ENCODE assay signal across 1 cellular context in the genomic region with DNA sequence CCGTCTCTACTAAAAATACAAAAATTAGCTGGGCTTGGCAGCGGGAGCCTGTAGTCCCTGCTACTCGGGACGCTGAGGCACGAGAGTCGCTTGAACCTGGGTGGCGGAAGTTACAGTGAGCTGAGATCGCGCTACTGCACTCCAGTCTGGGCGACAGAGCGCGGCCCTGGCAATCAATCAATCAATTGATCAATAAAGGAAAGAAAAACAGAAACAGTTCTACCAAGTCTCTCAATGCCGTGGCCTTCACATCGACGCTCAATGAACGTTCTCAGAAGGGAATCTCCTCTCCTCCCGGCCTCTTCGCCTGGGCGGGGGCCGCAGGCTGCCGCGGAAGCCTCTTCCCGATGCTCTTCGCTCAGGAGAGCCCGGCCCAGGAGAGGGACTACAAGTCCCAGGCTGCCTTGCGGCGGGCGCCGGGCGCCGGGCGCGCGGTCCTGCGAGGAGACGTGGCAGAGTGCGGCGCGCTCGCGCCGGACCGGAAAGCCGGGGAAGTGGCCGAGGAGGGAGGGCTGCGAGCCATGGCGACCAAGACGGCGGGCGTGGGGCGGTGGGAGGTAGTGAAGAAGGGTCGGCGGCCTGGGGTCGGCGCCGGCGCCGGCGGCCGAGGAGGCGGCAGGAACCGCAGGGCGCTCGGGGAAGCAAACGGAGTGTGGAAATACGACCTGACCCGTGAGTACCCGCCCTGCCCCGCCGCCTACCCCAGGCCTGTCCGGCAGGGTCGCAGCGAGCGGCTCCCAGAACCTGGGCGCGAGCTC.
TF ChIP-seq lines count a peak whose summit lies in the region.

A gene with protein sequence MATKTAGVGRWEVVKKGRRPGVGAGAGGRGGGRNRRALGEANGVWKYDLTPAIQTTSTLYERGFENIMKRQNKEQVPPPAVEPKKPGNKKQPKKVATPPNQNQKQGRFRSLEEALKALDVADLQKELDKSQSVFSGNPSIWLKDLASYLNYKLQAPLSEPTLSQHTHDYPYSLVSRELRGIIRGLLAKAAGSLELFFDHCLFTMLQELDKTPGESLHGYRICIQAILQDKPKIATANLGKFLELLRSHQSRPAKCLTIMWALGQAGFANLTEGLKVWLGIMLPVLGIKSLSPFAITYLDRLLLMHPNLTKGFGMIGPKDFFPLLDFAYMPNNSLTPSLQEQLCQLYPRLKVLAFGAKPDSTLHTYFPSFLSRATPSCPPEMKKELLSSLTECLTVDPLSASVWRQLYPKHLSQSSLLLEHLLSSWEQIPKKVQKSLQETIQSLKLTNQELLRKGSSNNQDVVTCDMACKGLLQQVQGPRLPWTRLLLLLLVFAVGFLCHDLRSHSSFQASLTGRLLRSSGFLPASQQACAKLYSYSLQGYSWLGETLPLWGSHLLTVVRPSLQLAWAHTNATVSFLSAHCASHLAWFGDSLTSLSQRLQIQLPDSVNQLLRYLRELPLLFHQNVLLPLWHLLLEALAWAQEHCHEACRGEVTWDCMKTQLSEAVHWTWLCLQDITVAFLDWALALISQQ (plus strand): TSS at position 471 of the 758 bp plus-strand sequence. CDS start 51 bp downstream, at position 522.

TF ChIP-seq in H1, 55 proteins besides CTCF, POLR2A, EP300 and RAD21:
- no peak for TF ChIP-seq CBX5 (IDR thresholded peaks at IDR 0.05; ENCODE audit: low read depth, low read length)
- TF ChIP-seq SUZ12 (IDR thresholded peaks at IDR 0.05; ENCODE audit: low read length): no peak
- no peak for TF ChIP-seq BRCA1 (IDR thresholded peaks at IDR 0.05; ENCODE audit: low read depth, low read length)
- peak; percentile 63 for TF ChIP-seq TAF1 (IDR thresholded peaks at IDR 0.05; ENCODE audit: low read depth, low read length)
- TF ChIP-seq, protein P1, sequence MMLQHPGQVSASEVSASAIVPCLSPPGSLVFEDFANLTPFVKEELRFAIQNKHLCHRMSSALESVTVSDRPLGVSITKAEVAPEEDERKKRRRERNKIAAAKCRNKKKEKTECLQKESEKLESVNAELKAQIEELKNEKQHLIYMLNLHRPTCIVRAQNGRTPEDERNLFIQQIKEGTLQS (IDR thresholded peaks at IDR 0.05; ENCODE audit: insufficient read depth, low read depth, low read length): 0 out of 2 replicates have a peak, but pooled peaks have one; percentile 19
- TF ChIP-seq TCF12 (IDR thresholded peaks at IDR 0.05; ENCODE audit: low read depth, low read length): no peak
- no peak for TF ChIP-seq SRF (IDR thresholded peaks at IDR 0.05; ENCODE audit: low read depth, low read length)
- TF ChIP-seq PHF8 (conservative IDR thresholded peaks at IDR 0.05; ENCODE audit: low read depth, low read length): peak; percentile 79
- TF ChIP-seq ASH2L (IDR thresholded peaks at IDR 0.05; ENCODE audit: low read length): peak; percentile 23
- no peak for TF ChIP-seq KDM5A (IDR thresholded peaks at IDR 0.05; ENCODE audit: low read length)
- no peak for TF ChIP-seq ZNF274 (IDR thresholded peaks at IDR 0.05; ENCODE audit: borderline replicate concordance, extremely low read depth, low read length)
- no peak for TF ChIP-seq HDAC6 (IDR thresholded peaks at IDR 0.05; ENCODE audit: low read depth, low read length)
- no peak for TF ChIP-seq CHD1 (IDR thresholded peaks at IDR 0.05; ENCODE audit: low read depth, low read length)
- TF ChIP-seq TBP (IDR thresholded peaks at IDR 0.05; ENCODE audit: low read depth, low read length): no peak
- TF ChIP-seq YY1 (IDR thresholded peaks at IDR 0.05; ENCODE audit: low read depth, low read length): no peak
- peak; percentile 93 for TF ChIP-seq KDM4A (IDR thresholded peaks at IDR 0.05; ENCODE audit: low read depth, low read length, severe bottlenecking)
- peak; percentile 44; the same call in 1 of the 2 replicates for TF ChIP-seq RBBP5 (IDR thresholded peaks at IDR 0.05; ENCODE audit: borderline replicate concordance, low read depth, low read length)
- TF ChIP-seq FOSL1 (IDR thresholded peaks at IDR 0.05; ENCODE audit: insufficient read depth, low read depth, low read length): no peak
- TF ChIP-seq, protein P2, sequence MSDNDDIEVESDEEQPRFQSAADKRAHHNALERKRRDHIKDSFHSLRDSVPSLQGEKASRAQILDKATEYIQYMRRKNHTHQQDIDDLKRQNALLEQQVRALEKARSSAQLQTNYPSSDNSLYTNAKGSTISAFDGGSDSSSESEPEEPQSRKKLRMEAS (IDR thresholded peaks at IDR 0.05): peak; percentile 4; the same call in 1 of the 2 replicates
- TF ChIP-seq, protein P3, sequence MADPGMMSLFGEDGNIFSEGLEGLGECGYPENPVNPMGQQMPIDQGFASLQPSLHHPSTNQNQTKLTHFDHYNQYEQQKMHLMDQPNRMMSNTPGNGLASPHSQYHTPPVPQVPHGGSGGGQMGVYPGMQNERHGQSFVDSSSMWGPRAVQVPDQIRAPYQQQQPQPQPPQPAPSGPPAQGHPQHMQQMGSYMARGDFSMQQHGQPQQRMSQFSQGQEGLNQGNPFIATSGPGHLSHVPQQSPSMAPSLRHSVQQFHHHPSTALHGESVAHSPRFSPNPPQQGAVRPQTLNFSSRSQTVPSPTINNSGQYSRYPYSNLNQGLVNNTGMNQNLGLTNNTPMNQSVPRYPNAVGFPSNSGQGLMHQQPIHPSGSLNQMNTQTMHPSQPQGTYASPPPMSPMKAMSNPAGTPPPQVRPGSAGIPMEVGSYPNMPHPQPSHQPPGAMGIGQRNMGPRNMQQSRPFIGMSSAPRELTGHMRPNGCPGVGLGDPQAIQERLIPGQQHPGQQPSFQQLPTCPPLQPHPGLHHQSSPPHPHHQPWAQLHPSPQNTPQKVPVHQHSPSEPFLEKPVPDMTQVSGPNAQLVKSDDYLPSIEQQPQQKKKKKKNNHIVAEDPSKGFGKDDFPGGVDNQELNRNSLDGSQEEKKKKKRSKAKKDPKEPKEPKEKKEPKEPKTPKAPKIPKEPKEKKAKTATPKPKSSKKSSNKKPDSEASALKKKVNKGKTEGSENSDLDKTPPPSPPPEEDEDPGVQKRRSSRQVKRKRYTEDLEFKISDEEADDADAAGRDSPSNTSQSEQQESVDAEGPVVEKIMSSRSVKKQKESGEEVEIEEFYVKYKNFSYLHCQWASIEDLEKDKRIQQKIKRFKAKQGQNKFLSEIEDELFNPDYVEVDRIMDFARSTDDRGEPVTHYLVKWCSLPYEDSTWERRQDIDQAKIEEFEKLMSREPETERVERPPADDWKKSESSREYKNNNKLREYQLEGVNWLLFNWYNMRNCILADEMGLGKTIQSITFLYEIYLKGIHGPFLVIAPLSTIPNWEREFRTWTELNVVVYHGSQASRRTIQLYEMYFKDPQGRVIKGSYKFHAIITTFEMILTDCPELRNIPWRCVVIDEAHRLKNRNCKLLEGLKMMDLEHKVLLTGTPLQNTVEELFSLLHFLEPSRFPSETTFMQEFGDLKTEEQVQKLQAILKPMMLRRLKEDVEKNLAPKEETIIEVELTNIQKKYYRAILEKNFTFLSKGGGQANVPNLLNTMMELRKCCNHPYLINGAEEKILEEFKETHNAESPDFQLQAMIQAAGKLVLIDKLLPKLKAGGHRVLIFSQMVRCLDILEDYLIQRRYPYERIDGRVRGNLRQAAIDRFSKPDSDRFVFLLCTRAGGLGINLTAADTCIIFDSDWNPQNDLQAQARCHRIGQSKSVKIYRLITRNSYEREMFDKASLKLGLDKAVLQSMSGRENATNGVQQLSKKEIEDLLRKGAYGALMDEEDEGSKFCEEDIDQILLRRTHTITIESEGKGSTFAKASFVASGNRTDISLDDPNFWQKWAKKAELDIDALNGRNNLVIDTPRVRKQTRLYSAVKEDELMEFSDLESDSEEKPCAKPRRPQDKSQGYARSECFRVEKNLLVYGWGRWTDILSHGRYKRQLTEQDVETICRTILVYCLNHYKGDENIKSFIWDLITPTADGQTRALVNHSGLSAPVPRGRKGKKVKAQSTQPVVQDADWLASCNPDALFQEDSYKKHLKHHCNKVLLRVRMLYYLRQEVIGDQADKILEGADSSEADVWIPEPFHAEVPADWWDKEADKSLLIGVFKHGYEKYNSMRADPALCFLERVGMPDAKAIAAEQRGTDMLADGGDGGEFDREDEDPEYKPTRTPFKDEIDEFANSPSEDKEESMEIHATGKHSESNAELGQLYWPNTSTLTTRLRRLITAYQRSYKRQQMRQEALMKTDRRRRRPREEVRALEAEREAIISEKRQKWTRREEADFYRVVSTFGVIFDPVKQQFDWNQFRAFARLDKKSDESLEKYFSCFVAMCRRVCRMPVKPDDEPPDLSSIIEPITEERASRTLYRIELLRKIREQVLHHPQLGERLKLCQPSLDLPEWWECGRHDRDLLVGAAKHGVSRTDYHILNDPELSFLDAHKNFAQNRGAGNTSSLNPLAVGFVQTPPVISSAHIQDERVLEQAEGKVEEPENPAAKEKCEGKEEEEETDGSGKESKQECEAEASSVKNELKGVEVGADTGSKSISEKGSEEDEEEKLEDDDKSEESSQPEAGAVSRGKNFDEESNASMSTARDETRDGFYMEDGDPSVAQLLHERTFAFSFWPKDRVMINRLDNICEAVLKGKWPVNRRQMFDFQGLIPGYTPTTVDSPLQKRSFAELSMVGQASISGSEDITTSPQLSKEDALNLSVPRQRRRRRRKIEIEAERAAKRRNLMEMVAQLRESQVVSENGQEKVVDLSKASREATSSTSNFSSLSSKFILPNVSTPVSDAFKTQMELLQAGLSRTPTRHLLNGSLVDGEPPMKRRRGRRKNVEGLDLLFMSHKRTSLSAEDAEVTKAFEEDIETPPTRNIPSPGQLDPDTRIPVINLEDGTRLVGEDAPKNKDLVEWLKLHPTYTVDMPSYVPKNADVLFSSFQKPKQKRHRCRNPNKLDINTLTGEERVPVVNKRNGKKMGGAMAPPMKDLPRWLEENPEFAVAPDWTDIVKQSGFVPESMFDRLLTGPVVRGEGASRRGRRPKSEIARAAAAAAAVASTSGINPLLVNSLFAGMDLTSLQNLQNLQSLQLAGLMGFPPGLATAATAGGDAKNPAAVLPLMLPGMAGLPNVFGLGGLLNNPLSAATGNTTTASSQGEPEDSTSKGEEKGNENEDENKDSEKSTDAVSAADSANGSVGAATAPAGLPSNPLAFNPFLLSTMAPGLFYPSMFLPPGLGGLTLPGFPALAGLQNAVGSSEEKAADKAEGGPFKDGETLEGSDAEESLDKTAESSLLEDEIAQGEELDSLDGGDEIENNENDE (IDR thresholded peaks at IDR 0.05; ENCODE audit: insufficient replicate concordance, low read length): no peak
- no peak for TF ChIP-seq CEBPB (IDR thresholded peaks at IDR 0.05; ENCODE audit: low read depth, low read length)
- TF ChIP-seq HDAC2 (IDR thresholded peaks at IDR 0.05; ENCODE audit: borderline replicate concordance in 1 of 2, low read depth in 2 of 2, low read length in 2 of 2): peak; percentile 78 to 82; a peak in 2 of 4 replicates
- no peak for TF ChIP-seq RFX5 (IDR thresholded peaks at IDR 0.05; ENCODE audit: borderline replicate concordance, low read depth, low read length)
- TF ChIP-seq NANOG (IDR thresholded peaks at IDR 0.05; ENCODE audit: insufficient read depth, low read depth, low read length, poor library complexity, severe bottlenecking): no peak
- peak; percentile 48; the same call in 1 of the 2 replicates for TF ChIP-seq POLR2AphosphoS5 (IDR thresholded peaks at IDR 0.05; ENCODE audit: low read depth, low read length)
- TF ChIP-seq TAF7 (optimal IDR thresholded peaks at IDR 0.05; ENCODE audit: borderline replicate concordance, low read depth, low read length): no peak
- no peak for TF ChIP-seq KDM1A (IDR thresholded peaks at IDR 0.05; ENCODE audit: borderline replicate concordance, low read length)
- TF ChIP-seq SIX5 (IDR thresholded peaks at IDR 0.05; ENCODE audit: low read depth, low read length): peak; percentile 52; the same call in 1 of the 2 replicates
- no peak for TF ChIP-seq SP2 (IDR thresholded peaks at IDR 0.05; ENCODE audit: low read length)
- TF ChIP-seq BACH1 (IDR thresholded peaks at IDR 0.05; ENCODE audit: low read length): peak; percentile 87
- TF ChIP-seq MAFK (IDR thresholded peaks at IDR 0.05; ENCODE audit: low read depth, low read length): no peak
- no peak for TF ChIP-seq CBX8 (IDR thresholded peaks at IDR 0.05; ENCODE audit: borderline replicate concordance, low read depth, low read length)
- TF ChIP-seq, protein P4, sequence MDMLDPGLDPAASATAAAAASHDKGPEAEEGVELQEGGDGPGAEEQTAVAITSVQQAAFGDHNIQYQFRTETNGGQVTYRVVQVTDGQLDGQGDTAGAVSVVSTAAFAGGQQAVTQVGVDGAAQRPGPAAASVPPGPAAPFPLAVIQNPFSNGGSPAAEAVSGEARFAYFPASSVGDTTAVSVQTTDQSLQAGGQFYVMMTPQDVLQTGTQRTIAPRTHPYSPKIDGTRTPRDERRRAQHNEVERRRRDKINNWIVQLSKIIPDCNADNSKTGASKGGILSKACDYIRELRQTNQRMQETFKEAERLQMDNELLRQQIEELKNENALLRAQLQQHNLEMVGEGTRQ (IDR thresholded peaks at IDR 0.05; ENCODE audit: low read length): no peak
- TF ChIP-seq RNF2 (IDR thresholded peaks at IDR 0.05; ENCODE audit: borderline replicate concordance, low read depth, low read length, missing control alignments, poor library complexity, severe bottlenecking): no peak
- TF ChIP-seq JUN (IDR thresholded peaks at IDR 0.05; ENCODE audit: low read depth, low read length): no peak
- peak in 1 of 2 experiments; percentile 76; a peak in 3 of 4 replicates for TF ChIP-seq SIN3A (conservative IDR thresholded peaks at IDR 0.05 in 1 of 2, IDR thresholded peaks at IDR 0.05 in 1 of 2; ENCODE audit: low read depth in 1 of 2, low read length in 2 of 2)
- TF ChIP-seq CREB1 (IDR thresholded peaks at IDR 0.05): peak; percentile 39
